Comparison of ENCODE assay signal across 18 cellular contexts in genomic region chr2:69469375-69469774, GRCh38.
"Had no signal": no experiment of that assay in that cellular context is flagged by ENCODE, and none has a peak within 500 bp of the region (broad histone marks: within the 10 kb centered on the region; RNA-seq: fewer than 3 reads in every experiment).

No MANE protein-coding gene starts in this region.

- H3K27ac Mint-ChIP-seq: activated T-helper 1 cell treated with anti-CD3 and anti-CD28 coated beads, Interleukin-12 subunit alpha, Interleukin-12 subunit beta, Interleukin-2, Interleukin-4 antibody, amounts not matched to agents 30 ng/mL and 10 ng/mL and 1 ng/mL, durations not matched to agents 14 hours and 24 hours and 36 hours; mesothelial cell of epicardium; neural progenitor cell; progenitor cell of endocrine pancreas; stimulated activated naive CD8-positive, alpha-beta T cell treated with anti-CD3 and anti-CD28 coated beads, Interleukin-15, Interleukin-2, amounts not matched to agents 100 ng/mL and 50 ng/mL, for 24 hours had no signal

- H3K27me3 ChIP-seq: cardiac muscle cell, neural progenitor cell, upper lobe of left lung had no signal

- H3K4me1 Mint-ChIP-seq: neural progenitor cell had no signal

- H3K9me3 Mint-ChIP-seq: activated T-helper 1 cell treated with anti-CD3 and anti-CD28 coated beads, Interleukin-12 subunit alpha, Interleukin-12 subunit beta, Interleukin-2, Interleukin-4 antibody, amounts not matched to agents 30 ng/mL and 10 ng/mL and 1 ng/mL, durations not matched to agents 14 hours and 24 hours and 36 hours; mesothelial cell of epicardium; neural progenitor cell; stimulated activated naive CD8-positive, alpha-beta T cell treated with anti-CD3 and anti-CD28 coated beads, Interleukin-15, Interleukin-2, amounts not matched to agents 100 ng/mL and 50 ng/mL, for 24 hours had no signal

- H3K4me3 Mint-ChIP-seq: activated T-helper 1 cell treated with anti-CD3 and anti-CD28 coated beads, Interleukin-12 subunit alpha, Interleukin-12 subunit beta, Interleukin-2, Interleukin-4 antibody, amounts not matched to agents 30 ng/mL and 10 ng/mL and 1 ng/mL, durations not matched to agents 14 hours and 24 hours and 36 hours; mesothelial cell of epicardium; neural progenitor cell; stimulated activated naive CD8-positive, alpha-beta T cell treated with anti-CD3 and anti-CD28 coated beads, Interleukin-15, Interleukin-2, amounts not matched to agents 100 ng/mL and 50 ng/mL, for 24 hours had no signal

- H3K9me3 ChIP-seq: upper lobe of left lung had no signal

- H3K4me2 ChIP-seq: neural progenitor cell had no signal

- H3K27ac ChIP-seq: cardiac muscle cell, epithelial cell of prostate, neural progenitor cell, upper lobe of left lung, WERI-Rb-1 had no signal

- H3K9ac ChIP-seq: neural progenitor cell had no signal

- ATAC-seq: right cardiac atrium had no signal

- H3K4me1 ChIP-seq: neural progenitor cell had no signal

- DNase-seq: activated CD4-positive, alpha-beta T cell treated with anti-CD3 and anti-CD28 coated beads for 1 hour; activated naive CD4-positive, alpha-beta T cell; foreskin fibroblast; hippocampal formation; islet precursor cell; right cardiac atrium; SW 1271; upper lobe of left lung; WERI-Rb-1 had no signal

- H3K36me3 ChIP-seq: neural progenitor cell had no signal

- H3K4me3 ChIP-seq: cardiac muscle cell, lung, neural progenitor cell, skin epidermis, upper lobe of left lung had no signal

- H3K27me3 Mint-ChIP-seq: progenitor cell of endocrine pancreas; stimulated activated naive CD8-positive, alpha-beta T cell treated with anti-CD3 and anti-CD28 coated beads, Interleukin-15, Interleukin-2, amounts not matched to agents 100 ng/mL and 50 ng/mL, for 24 hours had no signal
